Comparison of ENCODE assay signal across 9 cellular contexts in genomic region chr3:192851821-192852352, GRCh38.
A peak's percentile ranks its signal among the peaks of the same experiment; 100 is the strongest.
DNase-seq lines count a peak whose midpoint lies in the region; TF ChIP-seq lines count a peak whose summit lies in the region.
"Had no signal": no experiment of that assay in that cellular context is flagged by ENCODE, and none has a peak within 500 bp of the region (broad histone marks: within the 10 kb centered on the region; RNA-seq: fewer than 3 reads in every experiment).

No MANE protein-coding gene starts in this region.

- H3K14ac ChIP-seq in H9 (ENCODE audit: insufficient read depth, low read length), result no peak overlapping the region

- H4K8ac ChIP-seq in H9 (replicated peaks; ENCODE audit: insufficient read length, low read depth, low read length), result no peak overlapping the region

- H3K9ac ChIP-seq in H9 (ENCODE audit: extremely low read depth, insufficient read length, low read length), result no peak overlapping the region
- H3K9ac ChIP-seq: BLaER1 had no signal

- no peaks in the 10 kb centered on the region for H3K9me3 Mint-ChIP-seq in activated CD4-positive, alpha-beta T cell treated with anti-CD3 and anti-CD28 coated beads, Interleukin-2, amount 10 ng/mL, durations not matched to agents 7 days and 5 days
- peaks cover 3 to 6% of the 10 kb centered on the region in 2 experiments; a peak in 4 of 5 replicates for H3K9me3 Mint-ChIP-seq in H9

- TF ChIP-seq CTCF in HL-60 (IDR thresholded peaks at IDR 0.05; ENCODE audit: insufficient read depth, low read length) (no peak), H9 (conservative IDR thresholded peaks at IDR 0.05) (no peak)

- WGBS in H9 (ENCODE audit: extremely low coverage, insufficient read length, low lambda C conversion rate), result no CpG with 5 or more reads among the region's 5 CpGs

- intact Hi-C loops in head of caudate nucleus (cut with DNase I), result no loop called here

- no peak overlapping the region for H3K4ac ChIP-seq in H9 (ENCODE audit: low read depth, low read length)

- no peak for DNase-seq in activated CD4-positive, alpha-beta T cell treated with anti-CD3 and anti-CD28 coated beads, Interleukin-2, amount 10 ng/mL, durations not matched to agents 7 days and 5 days
- no peak for DNase-seq in activated CD4-positive, alpha-beta T cell treated with anti-CD3 and anti-CD28 coated beads, Interleukin-2, amount 50 U/mL, for 1 hour
- DNase-seq in HL-60 (ENCODE audit: low read depth in 1 of 2, low spot score in 1 of 2) (peak; percentile 3 to 6), SKM-1 treated with dmso at 0.1 percent for 144 hours (lab: John Stamatoyannopoulos, UW; ENCODE audit: unreplicated experiment) (peak; percentile 63), head of caudate nucleus (peak in 27 of 42 donors; percentile 7 to 82 (median 43)), H9 (no peak), OCI-M2 (lab: John Stamatoyannopoulos, UW; ENCODE audit: unreplicated experiment) (no peak)
- DNase-seq in stimulated activated CD8-positive, alpha-beta memory T cell treated with anti-CD3 and anti-CD28 coated beads, Interleukin-4, amount 100 ng/mL, for 48 hours, result peak; percentile 30

- no peak overlapping the region for H4K91ac ChIP-seq in H9 (ENCODE audit: insufficient read length, low read depth, low read length)

- H2AK5ac ChIP-seq in H9 (ENCODE audit: insufficient read length, low read length), result no peak overlapping the region

- no peak overlapping the region for H4K5ac ChIP-seq in H9 (ENCODE audit: insufficient read length, low read depth, low read length)

- H3K4me3 ChIP-seq in HL-60 (replicated peaks; ENCODE audit: insufficient read depth, low read length), result no peak overlapping the region
- H3K4me3 ChIP-seq: BLaER1 had no signal

- H3K27ac Mint-ChIP-seq in activated CD4-positive, alpha-beta T cell treated with anti-CD3 and anti-CD28 coated beads, Interleukin-2, amount 10 ng/mL, durations not matched to agents 7 days and 5 days, result peak overlapping the region; percentile 27
- no peak overlapping the region; a peak in 1 of 7 replicates for H3K27ac Mint-ChIP-seq in H9

- H3K36me3 Mint-ChIP-seq in activated CD4-positive, alpha-beta T cell treated with anti-CD3 and anti-CD28 coated beads, Interleukin-2, amount 10 ng/mL, durations not matched to agents 7 days and 5 days (ENCODE audit: low read depth), result no peaks in the 10 kb centered on the region
- H3K36me3 Mint-ChIP-seq in H9 (ENCODE audit: insufficient read depth in 1 of 3, low read depth in 3 of 3), result peaks cover 2 to 12% (median 9%) of the 10 kb centered on the region in 3 experiments; a peak in 5 of 7 replicates

- no peaks in the 10 kb centered on the region for H4K20me1 ChIP-seq in H9 (ENCODE audit: control insufficient read depth, insufficient read depth, insufficient read length)
- H4K20me1 ChIP-seq: BLaER1 had no signal

- no peak overlapping the region for H2AFZ ChIP-seq in H9 (ENCODE audit: low read length)

- no peak overlapping the region for H3K56ac ChIP-seq in H9 (ENCODE audit: insufficient read length, low read depth, low read length)

- H3K27me3 ChIP-seq in HL-60 (ENCODE audit: insufficient read depth, poor library complexity, severe bottlenecking) (no peaks in the 10 kb centered on the region), H9 (ENCODE audit: insufficient read depth, low read length) (no peaks in the 10 kb centered on the region)
- H3K27me3 ChIP-seq: BLaER1 had no signal

- no peak overlapping the region for H3K4me3 Mint-ChIP-seq in activated CD4-positive, alpha-beta T cell treated with anti-CD3 and anti-CD28 coated beads, Interleukin-2, amount 10 ng/mL, durations not matched to agents 7 days and 5 days
- no peak overlapping the region for H3K4me3 Mint-ChIP-seq in H9

- no peak overlapping the region for H2BK20ac ChIP-seq in H9 (ENCODE audit: low read depth, low read length, poor library complexity, severe bottlenecking)

- H3K4me2 ChIP-seq in H9 (ENCODE audit: insufficient read depth, insufficient read length, low read length), result no peak overlapping the region
- H3K4me2 ChIP-seq: BLaER1 had no signal

- H3K27ac ChIP-seq in HL-60 (replicated peaks) (no peak overlapping the region), H9 (ENCODE audit: insufficient read length, low read depth, low read length) (no peak overlapping the region)
- H3K27ac ChIP-seq: BLaER1 had no signal

- H3K4me1 Mint-ChIP-seq in activated CD4-positive, alpha-beta T cell treated with anti-CD3 and anti-CD28 coated beads, Interleukin-2, amount 10 ng/mL, durations not matched to agents 7 days and 5 days, result peaks cover 29% of the 10 kb centered on the region
- peaks cover 13 to 42% of the 10 kb centered on the region in 2 experiments for H3K4me1 Mint-ChIP-seq in H9

- H3K79me1 ChIP-seq in H9 (ENCODE audit: insufficient read depth, low read depth, low read length, poor library complexity, severe bottlenecking), result peaks cover 2% of the 10 kb centered on the region

- H2BK120ac ChIP-seq in H9 (ENCODE audit: low read depth, low read length, poor library complexity, severe bottlenecking), result no peak overlapping the region

- H3K79me2 ChIP-seq in H9 (ENCODE audit: insufficient read depth, low read length), result peaks cover 17% of the 10 kb centered on the region

- POLR2A ChIA-PET in activated CD4-positive, alpha-beta T cell treated with anti-CD3 and anti-CD28 coated beads, Interleukin-2, amount 10 ng/mL, durations not matched to agents 7 days and 5 days (lab: Charles Lee), result no interaction called here

- H2BK12ac ChIP-seq in H9 (ENCODE audit: insufficient read length, low read depth, low read length), result no peak overlapping the region

- H3T11ph ChIP-seq in H9 (ENCODE audit: low read length), result no peak overlapping the region

- no peak overlapping the region for H3K18ac ChIP-seq in H9 (ENCODE audit: insufficient read length, low read depth, low read length)

- no peak overlapping the region for H3K23ac ChIP-seq in H9 (ENCODE audit: insufficient read length, low read depth, low read length)

- peaks cover 3% of the 10 kb centered on the region for H3K27me3 Mint-ChIP-seq in activated CD4-positive, alpha-beta T cell treated with anti-CD3 and anti-CD28 coated beads, Interleukin-2, amount 10 ng/mL, durations not matched to agents 7 days and 5 days
- H3K27me3 Mint-ChIP-seq in H9 (ENCODE audit: low read depth), result no peaks in the 10 kb centered on the region; the same call in 1 of the 2 replicates

- CTCF ChIA-PET in activated CD4-positive, alpha-beta T cell treated with anti-CD3 and anti-CD28 coated beads, Interleukin-2, amount 10 ng/mL, durations not matched to agents 7 days and 5 days (lab: Charles Lee), result interaction anchor here (1.1 to 1.8 kb wide), 3 partner anchors 9 to 37 kb away, joined by 3 to 4 read pairs (median 4); no protein-coding TSS in a partner anchor

- no peaks in the 10 kb centered on the region; the same call in 1 of the 2 replicates for H3K4me1 ChIP-seq in H9 (ENCODE audit: insufficient read depth, low read length)
- H3K4me1 ChIP-seq: BLaER1 had no signal

- no peak overlapping the region for H2BK15ac ChIP-seq in H9 (ENCODE audit: low read depth, low read length)

- H3K23me2 ChIP-seq in H9 (ENCODE audit: insufficient read length, low read depth, low read length, poor library complexity, severe bottlenecking), result no peaks in the 10 kb centered on the region

- no peak overlapping the region for H2BK5ac ChIP-seq in H9 (ENCODE audit: insufficient read length, low read length)

- H3K9me3 ChIP-seq in H9 (ENCODE audit: control insufficient read depth, low read depth, low read length), result no peaks in the 10 kb centered on the region

Comparison
In these comparisons a context has a peak if more than half of its experiments do, and no peak if none do; other contexts are left out.
1. DNase-seq: peak in HL-60 (2 of 2), SKM-1 treated with dmso at 0.1 percent for 144 hours (single experiment), head of caudate nucleus (27 of 42) and stimulated activated CD8-positive, alpha-beta memory T cell treated with anti-CD3 and anti-CD28 coated beads, Interleukin-4, amount 100 ng/mL, for 48 hours (single experiment); none in activated CD4-positive, alpha-beta T cell treated with anti-CD3 and anti-CD28 coated beads, Interleukin-2, amount 10 ng/mL, durations not matched to agents 7 days and 5 days (single experiment), activated CD4-positive, alpha-beta T cell treated with anti-CD3 and anti-CD28 coated beads, Interleukin-2, amount 50 U/mL, for 1 hour (single experiment), H9 (single experiment) and OCI-M2 (single experiment).